In the genomic region with DNA sequence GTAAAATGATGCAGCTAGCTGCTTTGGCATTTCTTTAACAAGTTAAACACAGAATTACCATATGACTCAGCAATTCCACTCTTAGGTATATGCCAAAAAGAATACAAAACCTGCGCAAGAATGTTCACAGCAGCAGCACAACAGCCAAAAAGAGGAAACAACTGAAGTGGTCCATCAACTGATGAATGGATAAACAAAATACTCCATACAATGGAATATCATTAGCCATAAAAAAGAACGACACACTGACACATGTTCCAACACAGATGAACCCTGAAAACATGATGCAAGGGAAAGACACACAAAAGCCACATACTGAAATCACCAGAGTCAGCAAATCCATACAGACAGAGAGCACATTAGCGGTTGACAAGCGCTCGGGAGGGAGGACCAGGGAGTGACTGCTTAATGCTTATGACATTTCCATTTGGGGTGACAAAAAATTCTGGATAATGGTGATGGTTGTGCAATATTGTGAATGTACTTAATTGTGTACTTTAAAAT, we compare ENCODE assay signal across 9 cellular contexts. TPM values are rescaled to one million over a fixed set of nuclear protein-coding genes. Genes with fewer than 3 reads are reported as not detected.
A peak's percentile ranks its signal among the peaks of the same experiment; 100 is the strongest.
DNase-seq lines count a peak whose midpoint lies in the region; ATAC-seq and TF ChIP-seq lines count a peak whose summit lies in the region.
"Had no signal": no experiment of that assay in that cellular context is flagged by ENCODE, and none has a peak within 500 bp of the region (broad histone marks: within the 10 kb centered on the region; RNA-seq: fewer than 3 reads in every experiment).

No MANE protein-coding gene starts in this region.

- H3K4me3 ChIP-seq in left ventricle myocardium inferior (peak overlapping the region; percentile 10), fibroblast of pulmonary artery (replicated peaks; ENCODE audit: low read depth, low read length) (no peak overlapping the region)

- no peak for DNase-seq in left ventricle myocardium inferior
- DNase-seq in Right ventricle myocardium superior: no peak
- no peak for DNase-seq in activated CD8-positive, alpha-beta T cell treated with anti-CD3 and anti-CD28 coated beads, Interleukin-2, amount 10 ng/mL, durations not matched to agents 7 days and 5 days
- peak; percentile 53 for DNase-seq in fibroblast of pulmonary artery (ENCODE audit: low read depth)
- DNase-seq in type B pancreatic cell (ENCODE audit: extremely low spot score, unreplicated experiment): no peak
- DNase-seq in HuH-7.5 (ENCODE audit: low spot score): no peak
- no peak for DNase-seq in AG08395 (ENCODE audit: low spot score)
- DNase-seq: NCI-H1417 treated with DMSO at 0.1 percent for 48 hours had no signal

- peaks cover 89% of the 10 kb centered on the region for H3K4me1 ChIP-seq in left ventricle myocardium inferior

- H3K4me1 Mint-ChIP-seq in activated CD8-positive, alpha-beta T cell treated with anti-CD3 and anti-CD28 coated beads, Interleukin-2, amount 10 ng/mL, durations not matched to agents 7 days and 5 days (ENCODE audit: low read depth): peaks cover 40% of the 10 kb centered on the region
- peaks cover 31% of the 10 kb centered on the region for H3K4me1 Mint-ChIP-seq in type B pancreatic cell (ENCODE audit: unreplicated experiment)

- no peaks in the 10 kb centered on the region for H3K27me3 Mint-ChIP-seq in activated CD8-positive, alpha-beta T cell treated with anti-CD3 and anti-CD28 coated beads, Interleukin-2, amount 10 ng/mL, durations not matched to agents 7 days and 5 days (ENCODE audit: low read depth)
- H3K27me3 Mint-ChIP-seq in type B pancreatic cell: no peaks in the 10 kb centered on the region

- CTCF ChIA-PET in activated CD8-positive, alpha-beta T cell treated with anti-CD3 and anti-CD28 coated beads, Interleukin-2, amount 10 ng/mL, durations not matched to agents 7 days and 5 days (lab: Charles Lee): no interaction called here

- peak overlapping the region; percentile 93 for H3K27ac ChIP-seq in left ventricle myocardium inferior (replicated peaks)

- peaks cover 23% of the 10 kb centered on the region for H3K36me3 Mint-ChIP-seq in activated CD8-positive, alpha-beta T cell treated with anti-CD3 and anti-CD28 coated beads, Interleukin-2, amount 10 ng/mL, durations not matched to agents 7 days and 5 days (ENCODE audit: low read depth)
- peaks cover 4% of the 10 kb centered on the region for H3K36me3 Mint-ChIP-seq in type B pancreatic cell

- peak overlapping the region; percentile 40 for H3K27ac Mint-ChIP-seq in activated CD8-positive, alpha-beta T cell treated with anti-CD3 and anti-CD28 coated beads, Interleukin-2, amount 10 ng/mL, durations not matched to agents 7 days and 5 days
- H3K27ac Mint-ChIP-seq in type B pancreatic cell: peak overlapping the region; percentile 57

- ATAC-seq in Right ventricle myocardium superior (ENCODE audit: poor library complexity) (no peak), GM19328 (IDR thresholded peaks at IDR 0.05; ENCODE audit: unreplicated experiment) (no peak)
- ATAC-seq in activated CD8-positive, alpha-beta T cell treated with anti-CD3 and anti-CD28 coated beads, Interleukin-2, amount 10 ng/mL, durations not matched to agents 7 days and 5 days: no peak

- no peak for TF ChIP-seq CTCF in left ventricle myocardium inferior (IDR thresholded peaks at IDR 0.05; ENCODE audit: borderline replicate concordance)
- TF ChIP-seq CTCF in fibroblast of pulmonary artery (IDR thresholded peaks at IDR 0.05; ENCODE audit: low read length, missing control alignments): no peak
- TF ChIP-seq CTCF in type B pancreatic cell (conservative IDR thresholded peaks at IDR 0.05): no peak

- intact Hi-C loops in left ventricle myocardium inferior (cut with micrococcal nuclease): no loop called here
- intact Hi-C loops in Right ventricle myocardium superior (cut with DNase I): no loop called here

- no peaks in the 10 kb centered on the region for H3K9me3 ChIP-seq in left ventricle myocardium inferior (replicated peaks)

- H3K9me3 Mint-ChIP-seq in activated CD8-positive, alpha-beta T cell treated with anti-CD3 and anti-CD28 coated beads, Interleukin-2, amount 10 ng/mL, durations not matched to agents 7 days and 5 days (ENCODE audit: insufficient read depth): no peaks in the 10 kb centered on the region
- H3K9me3 Mint-ChIP-seq in type B pancreatic cell: no peaks in the 10 kb centered on the region

- POLR2A ChIA-PET in activated CD8-positive, alpha-beta T cell treated with anti-CD3 and anti-CD28 coated beads, Interleukin-2, amount 10 ng/mL, durations not matched to agents 7 days and 5 days (lab: Charles Lee): no interaction called here

- no peak overlapping the region for H3K4me3 Mint-ChIP-seq in activated CD8-positive, alpha-beta T cell treated with anti-CD3 and anti-CD28 coated beads, Interleukin-2, amount 10 ng/mL, durations not matched to agents 7 days and 5 days
- peak overlapping the region; percentile 61 for H3K4me3 Mint-ChIP-seq in type B pancreatic cell

- H3K27me3 ChIP-seq in left ventricle myocardium inferior (ENCODE audit: low read depth): no peaks in the 10 kb centered on the region

- H3K36me3 ChIP-seq in left ventricle myocardium inferior: no peaks in the 10 kb centered on the region

RNA-seq across cellular contexts. Expression of a gene that starts 3.0 kb away (rescaled TPM):
- total RNA-seq in left ventricle myocardium inferior: 54.5 TPM
- 54.4 TPM for total RNA-seq in Right ventricle myocardium superior
- 10 to 100 TPM; 49.3 to 52.4 TPM for total RNA-seq in activated CD8-positive, alpha-beta T cell treated with anti-CD3 and anti-CD28 coated beads, Interleukin-2, amount 10 ng/mL, durations not matched to agents 7 days and 5 days
- 46.3 and 59.7 TPM in 2 replicates for total RNA-seq in type B pancreatic cell (ENCODE audit: low replicate concordance)

RNA-seq across cellular contexts. Expression of a gene that starts 3.9 kb away (rescaled TPM):
- total RNA-seq in left ventricle myocardium inferior (122 TPM), Right ventricle myocardium superior (141 TPM), type B pancreatic cell (ENCODE audit: low replicate concordance) (64.6 and 69.9 TPM in 2 replicates)
- 10 to 100 TPM; 65.9 to 70.5 TPM for total RNA-seq in activated CD8-positive, alpha-beta T cell treated with anti-CD3 and anti-CD28 coated beads, Interleukin-2, amount 10 ng/mL, durations not matched to agents 7 days and 5 days

RNA-seq across cellular contexts. Expression of a gene that starts 47.0 kb away (rescaled TPM):
- total RNA-seq in left ventricle myocardium inferior (not detected), Right ventricle myocardium superior (not detected), type B pancreatic cell (ENCODE audit: low replicate concordance) (not detected in 2 replicates)
- not detected for total RNA-seq in activated CD8-positive, alpha-beta T cell treated with anti-CD3 and anti-CD28 coated beads, Interleukin-2, amount 10 ng/mL, durations not matched to agents 7 days and 5 days
